25 cellular contexts compared by ENCODE assay signal in the genomic region with DNA sequence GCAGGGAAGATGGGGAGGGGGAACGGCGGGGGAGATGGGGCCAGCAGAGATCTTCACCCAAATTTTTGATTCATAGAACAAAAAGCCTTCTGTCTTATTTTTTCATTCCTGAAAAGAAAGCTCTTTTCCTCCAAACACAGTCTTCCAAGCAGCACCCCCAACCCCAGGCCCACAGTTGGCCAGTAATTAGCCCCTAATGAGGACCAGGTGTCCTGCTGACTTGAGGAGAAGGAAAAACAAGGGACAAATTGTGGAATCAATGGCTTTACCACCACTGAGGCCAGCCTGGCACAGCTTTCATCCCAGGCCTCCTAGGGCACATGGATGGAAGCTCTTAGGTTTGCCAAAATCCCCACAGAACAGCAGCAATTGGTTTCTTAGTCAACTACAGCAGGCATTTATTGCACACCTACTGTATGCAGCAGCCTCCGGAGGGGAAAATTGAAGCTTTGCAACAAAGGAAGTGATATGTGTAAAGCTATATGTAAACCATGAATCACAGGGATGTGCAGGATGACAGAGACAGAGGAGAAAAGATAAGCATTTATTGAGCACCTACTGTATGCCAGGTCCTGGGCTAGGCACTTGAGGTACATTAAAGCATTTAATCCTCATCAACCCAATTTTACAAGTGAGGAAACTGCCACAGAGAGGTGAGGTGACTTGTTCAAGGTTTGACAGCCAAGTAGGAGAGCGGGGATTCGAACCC.
"Had no signal": no experiment of that assay in that cellular context is flagged by ENCODE, and none has a peak within 500 bp of the region (broad histone marks: within the 10 kb centered on the region; RNA-seq: fewer than 3 reads in every experiment).

No MANE protein-coding gene starts in this region.

- ATAC-seq: activated CD8-positive, alpha-beta memory T cell treated with anti-CD3 and anti-CD28 coated beads, Interleukin-2, amount 10 ng/mL, durations not matched to agents 7 days and 5 days; activated CD8-positive, alpha-beta T cell treated with anti-CD3 and anti-CD28 coated beads, Interleukin-2, amount 10 ng/mL, durations not matched to agents 7 days and 5 days; effector memory CD8-positive, alpha-beta T cell; gastrocnemius medialis; left cardiac atrium; left ventricle myocardium superior; naive thymus-derived CD4-positive, alpha-beta T cell; right cardiac atrium had no signal

- H3K9me3 ChIP-seq: gastrocnemius medialis, spleen, tibial nerve had no signal

- H3K4me3 Mint-ChIP-seq: activated B cell treated with CpG ODN at 0.5 μM for 24 hours; activated CD8-positive, alpha-beta memory T cell treated with anti-CD3 and anti-CD28 coated beads, Interleukin-2, amount 10 ng/mL, durations not matched to agents 7 days and 5 days; activated CD8-positive, alpha-beta T cell treated with anti-CD3 and anti-CD28 coated beads, Interleukin-2, amount 10 ng/mL, durations not matched to agents 7 days and 5 days; activated naive CD8-positive, alpha-beta T cell treated with anti-CD3 and anti-CD28 coated beads, Interleukin-2, amount 10 ng/mL, durations not matched to agents 7 days and 5 days; effector memory CD8-positive, alpha-beta T cell; naive thymus-derived CD4-positive, alpha-beta T cell; neural crest cell; T-helper 2 cell treated with Interferon-gamma antibody and Interleukin-4, amounts not matched to agents 5 μg/mL and 100 μg/mL, for 36 hours had no signal

- H3K4me1 Mint-ChIP-seq: activated B cell treated with CpG ODN at 0.5 μM for 24 hours; activated CD8-positive, alpha-beta memory T cell treated with anti-CD3 and anti-CD28 coated beads, Interleukin-2, amount 10 ng/mL, durations not matched to agents 7 days and 5 days; activated naive CD8-positive, alpha-beta T cell treated with anti-CD3 and anti-CD28 coated beads, Interleukin-2, amount 10 ng/mL, durations not matched to agents 7 days and 5 days; neural crest cell had no signal

- H3K27me3 Mint-ChIP-seq: activated CD8-positive, alpha-beta memory T cell treated with anti-CD3 and anti-CD28 coated beads, Interleukin-2, amount 10 ng/mL, durations not matched to agents 7 days and 5 days; activated naive CD8-positive, alpha-beta T cell treated with anti-CD3 and anti-CD28 coated beads, Interleukin-2, amount 10 ng/mL, durations not matched to agents 7 days and 5 days; effector memory CD8-positive, alpha-beta T cell; naive thymus-derived CD4-positive, alpha-beta T cell had no signal

- H3K27me3 ChIP-seq: gastrocnemius medialis, spleen, tibial nerve had no signal

- H3K9me3 Mint-ChIP-seq: activated B cell treated with CpG ODN at 0.5 μM for 24 hours; activated naive CD8-positive, alpha-beta T cell treated with anti-CD3 and anti-CD28 coated beads, Interleukin-2, amount 10 ng/mL, durations not matched to agents 7 days and 5 days; activated T-helper 2 cell treated with anti-CD3 and anti-CD28 coated beads, Interferon-gamma antibody, Interleukin-2, Interleukin-4, amounts not matched to agents 10 μg/mL and 5 μg/mL and 100 μg/mL, durations not matched to agents 14 hours and 24 hours and 36 hours; effector memory CD8-positive, alpha-beta T cell; naive thymus-derived CD4-positive, alpha-beta T cell; neural crest cell; T-helper 2 cell treated with Interferon-gamma antibody and Interleukin-4, amounts not matched to agents 5 μg/mL and 100 μg/mL, for 36 hours had no signal

- DNase-seq: activated B cell treated with CpG ODN at 0.5 μM for 24 hours; activated CD8-positive, alpha-beta memory T cell treated with anti-CD3 and anti-CD28 coated beads, Interleukin-2, amount 10 ng/mL, durations not matched to agents 7 days and 5 days; activated CD8-positive, alpha-beta T cell treated with anti-CD3 and anti-CD28 coated beads, Interleukin-2, amount 10 ng/mL, durations not matched to agents 7 days and 5 days; activated naive CD4-positive, alpha-beta T cell; activated naive CD8-positive, alpha-beta T cell treated with anti-CD3 and anti-CD28 coated beads, Interleukin-2, amount 10 ng/mL, durations not matched to agents 7 days and 5 days; activated T-cell treated with anti-CD3 and anti-CD28 coated beads, Interleukin-2, amount 50 U/mL, for 48 hours; amniotic stem cell; caudate nucleus; cortex of kidney; effector memory CD8-positive, alpha-beta T cell; erythroblast; gastrocnemius medialis; glutamatergic neuron; islet precursor cell; left cardiac atrium; left ventricle myocardium superior; naive thymus-derived CD4-positive, alpha-beta T cell; spleen; stimulated activated naive CD4-positive, alpha-beta T cell treated with Interleukin-2 at 50 U/mL for 16 hours had no signal

- H3K79me2 ChIP-seq: parathyroid adenoma had no signal

- H3K36me3 Mint-ChIP-seq: activated CD8-positive, alpha-beta memory T cell treated with anti-CD3 and anti-CD28 coated beads, Interleukin-2, amount 10 ng/mL, durations not matched to agents 7 days and 5 days; activated naive CD8-positive, alpha-beta T cell treated with anti-CD3 and anti-CD28 coated beads, Interleukin-2, amount 10 ng/mL, durations not matched to agents 7 days and 5 days; naive thymus-derived CD4-positive, alpha-beta T cell had no signal

- H3K27ac ChIP-seq: gastrocnemius medialis, parathyroid adenoma, spleen had no signal

- H3K4me3 ChIP-seq: gastrocnemius medialis, spleen had no signal

- H3K27ac Mint-ChIP-seq: activated B cell treated with CpG ODN at 0.5 μM for 24 hours; activated CD8-positive, alpha-beta memory T cell treated with anti-CD3 and anti-CD28 coated beads, Interleukin-2, amount 10 ng/mL, durations not matched to agents 7 days and 5 days; activated CD8-positive, alpha-beta T cell treated with anti-CD3 and anti-CD28 coated beads, Interleukin-2, amount 10 ng/mL, durations not matched to agents 7 days and 5 days; activated naive CD8-positive, alpha-beta T cell treated with anti-CD3 and anti-CD28 coated beads, Interleukin-2, amount 10 ng/mL, durations not matched to agents 7 days and 5 days; activated T-helper 2 cell treated with anti-CD3 and anti-CD28 coated beads, Interferon-gamma antibody, Interleukin-2, Interleukin-4, amounts not matched to agents 10 μg/mL and 5 μg/mL and 100 μg/mL, durations not matched to agents 14 hours and 24 hours and 36 hours; effector memory CD8-positive, alpha-beta T cell; naive thymus-derived CD4-positive, alpha-beta T cell; T-helper 2 cell treated with Interferon-gamma antibody and Interleukin-4, amounts not matched to agents 5 μg/mL and 100 μg/mL, for 36 hours had no signal

- H3K4me1 ChIP-seq: gastrocnemius medialis, parathyroid adenoma had no signal

- H3K36me3 ChIP-seq: gastrocnemius medialis, spleen, tibial nerve had no signal

- H3K9ac ChIP-seq: parathyroid adenoma had no signal

- H2AFZ ChIP-seq: parathyroid adenoma had no signal
